8 cellular contexts compared by ENCODE assay signal in the genomic region with DNA sequence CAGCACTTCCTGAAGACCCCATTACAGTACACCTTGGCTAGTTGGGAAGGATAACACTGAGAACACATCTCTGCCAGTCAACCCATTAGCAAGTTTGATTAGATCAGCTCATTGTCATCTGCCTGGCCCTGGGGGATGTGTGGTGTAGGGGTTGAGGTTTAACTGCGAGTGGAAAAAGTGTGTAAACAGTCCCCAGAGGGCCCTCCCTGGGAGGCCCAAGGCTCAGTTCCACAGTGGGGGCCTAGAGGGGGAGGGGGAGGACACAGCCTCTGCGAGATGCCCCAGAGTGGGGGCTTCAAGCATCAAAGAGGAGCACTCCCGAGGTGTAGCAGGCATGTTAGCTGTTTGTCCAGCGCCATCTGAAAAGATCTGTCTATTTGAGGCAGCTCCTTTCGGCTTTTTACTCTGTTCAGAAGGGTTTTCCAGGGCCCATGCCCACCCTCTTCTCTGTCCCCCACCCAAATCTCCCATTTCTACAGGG. TPM values are rescaled to one million over a fixed set of nuclear protein-coding genes. Genes with fewer than 3 reads are reported as not detected.
A peak's percentile ranks its signal among the peaks of the same experiment; 100 is the strongest.
DNase-seq lines count a peak whose midpoint lies in the region; ATAC-seq, FAIRE-seq and TF ChIP-seq lines count a peak whose summit lies in the region.

No MANE protein-coding gene starts in this region.

- no peak for DNase-seq in RWPE1 (ENCODE audit: low spot score)
- no peak for DNase-seq in bronchial epithelial cell (ENCODE audit: low read depth)
- peak; percentile 30 to 72 for DNase-seq in stimulated activated CD4-positive, alpha-beta T cell treated with anti-CD3 and anti-CD28 coated beads, Interleukin-4, amount 100 ng/mL, for 4 hours
- no peak for DNase-seq in SIG-M5 (lab: John Stamatoyannopoulos, UW)
- no peak for DNase-seq in SKM-1 treated with dmso at 0.1 percent for 144 hours (lab: John Stamatoyannopoulos, UW; ENCODE audit: unreplicated experiment)
- no peak for DNase-seq in G401 (ENCODE audit: low spot score)
- no peak for DNase-seq in mesenteric fat pad (ENCODE audit: low spot score)

- POLR2A ChIA-PET in RWPE1 (lab: Yijun Ruan, JAX; ENCODE audit: low non-redundant PET), result interaction anchor here (0.6 to 0.7 kb wide), 2 partner anchors 18 to 77 kb away, joined by 4 to 5 read pairs; no protein-coding TSS in a partner anchor

- in situ Hi-C loops in G401 (cut with HindIII; ENCODE audit: low sequenced_read_pairs), result no loop called here

- peak; percentile 34 for ATAC-seq in GM21529 (IDR thresholded peaks at IDR 0.05; ENCODE audit: unreplicated experiment)

- peak overlapping the region; percentile 94 for H3K27ac ChIP-seq in RWPE1

- no peak for TF ChIP-seq CTCF in RWPE1 (conservative IDR thresholded peaks at IDR 0.05; ENCODE audit: low read depth)
- no peak for TF ChIP-seq CTCF in bronchial epithelial cell (IDR thresholded peaks at IDR 0.05; ENCODE audit: insufficient read depth, low read length, severe bottlenecking)

- CTCF ChIA-PET in RWPE1 (lab: Yijun Ruan, JAX), result interaction anchor here (0.6 kb wide), 2 partner anchors 17 to 50 kb away, joined by 3 to 4 read pairs; no protein-coding TSS in a partner anchor

- FAIRE-seq in bronchial epithelial cell (lab: Jason Lieb, UNC), result no peak

- H3K27me3 ChIP-seq in bronchial epithelial cell (ENCODE audit: control insufficient read depth, insufficient read depth, low read length), result no peaks in the 10 kb centered on the region

- H3K4me3 ChIP-seq in bronchial epithelial cell (ENCODE audit: low read depth, low read length), result peak overlapping the region; percentile 35

- H3K36me3 ChIP-seq in bronchial epithelial cell (ENCODE audit: control insufficient read depth, insufficient read depth, low read length), result no peaks in the 10 kb centered on the region

RNA-seq across cellular contexts. Expression of a gene that starts 0.3 kb away (rescaled TPM):
- total RNA-seq in bronchial epithelial cell, result 2.1 and 4.1 TPM in 2 replicates
- 0.03 TPM in 1 of 2 replicates, not detected in the other for total RNA-seq in G401 (2014; rRNA removed; shearing (Covaris generic))
- 2.5 TPM for total RNA-seq in mesenteric fat pad

RNA-seq across cellular contexts. Expression of a gene that starts 11.8 kb away (rescaled TPM):
- total RNA-seq in bronchial epithelial cell (under 0.01 and 0.51 TPM in 2 replicates), mesenteric fat pad (2.5 TPM)
- not detected in 2 replicates for total RNA-seq in G401 (2014; rRNA removed; shearing (Covaris generic))

RNA-seq across cellular contexts. Expression of a gene that starts 27.5 kb away (rescaled TPM):
- total RNA-seq in bronchial epithelial cell (15.3 and 22.0 TPM in 2 replicates), mesenteric fat pad (16.7 TPM)
- total RNA-seq in G401 (2014; rRNA removed; shearing (Covaris generic)), result 33.0 and 47.7 TPM in 2 replicates

RNA-seq across cellular contexts. Expression of a gene that starts 28.2 kb away (rescaled TPM):
- total RNA-seq in bronchial epithelial cell (107 and 121 TPM in 2 replicates), mesenteric fat pad (218 TPM)
- 374 and 375 TPM in 2 replicates for total RNA-seq in G401 (2014; rRNA removed; shearing (Covaris generic))

RNA-seq across cellular contexts. Expression of a gene that starts 53.8 kb away (rescaled TPM):
- total RNA-seq in bronchial epithelial cell (5.3 and 7.0 TPM in 2 replicates), mesenteric fat pad (39.3 TPM)
- total RNA-seq in G401 (2014; rRNA removed; shearing (Covaris generic)), result 14.9 and 25.5 TPM in 2 replicates

Comparison
In these comparisons a context has a peak if more than half of its experiments do, and no peak if none do; other contexts are left out.
1. DNase-seq: peak in stimulated activated CD4-positive, alpha-beta T cell treated with anti-CD3 and anti-CD28 coated beads, Interleukin-4, amount 100 ng/mL, for 4 hours (2 of 2); none in RWPE1 (single experiment), bronchial epithelial cell (single experiment), SIG-M5 (single experiment), SKM-1 treated with dmso at 0.1 percent for 144 hours (single experiment), G401 (single experiment) and mesenteric fat pad (single experiment).